ENCODE assay signal across 24 cellular contexts in the genomic region with DNA sequence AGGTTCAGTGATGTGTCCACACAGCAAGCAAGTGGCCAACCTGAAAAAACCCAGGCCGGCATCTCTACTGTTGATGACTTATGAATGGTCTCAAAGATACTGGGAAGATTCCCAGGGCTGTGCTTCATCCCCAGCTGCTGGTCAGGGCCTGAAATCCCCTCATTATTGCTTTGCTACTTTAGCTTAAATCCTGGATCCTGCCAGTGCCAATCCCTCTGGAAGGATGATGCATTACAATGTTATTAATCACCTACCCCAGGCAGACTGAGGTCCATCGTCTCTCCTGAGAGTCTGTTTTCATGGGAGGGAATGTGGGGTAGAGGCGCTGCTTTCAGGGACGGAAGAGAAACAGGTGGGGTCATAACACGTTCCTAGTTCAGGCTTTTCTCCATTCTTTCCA.
A peak's percentile ranks its signal among the peaks of the same experiment; 100 is the strongest.
DNase-seq lines count a peak whose midpoint lies in the region; ATAC-seq and TF ChIP-seq lines count a peak whose summit lies in the region.
"Had no signal": no experiment of that assay in that cellular context is flagged by ENCODE, and none has a peak within 500 bp of the region (broad histone marks: within the 10 kb centered on the region; RNA-seq: fewer than 3 reads in every experiment).

No MANE protein-coding gene starts in this region.

- no peaks in the 10 kb centered on the region for H3K27me3 Mint-ChIP-seq in neural crest cell (ENCODE audit: low read depth)

- no peaks in the 10 kb centered on the region for H3K36me3 Mint-ChIP-seq in neural crest cell (ENCODE audit: low read depth)
- H3K36me3 Mint-ChIP-seq: T-cell had no signal

- peaks cover 46% of the 10 kb centered on the region for H3K4me1 Mint-ChIP-seq in neural crest cell

- intact Hi-C loops in posterior vena cava (cut with DNase I), result no loop called here
- intact Hi-C loops in Right ventricle myocardium superior (cut with DNase I), result no loop called here

- no peak overlapping the region for H3K27ac Mint-ChIP-seq in neural crest cell (ENCODE audit: unreplicated experiment)
- H3K27ac Mint-ChIP-seq: activated naive CD4-positive, alpha-beta T cell treated with anti-CD3 and anti-CD28 coated beads for 36 hours; activated T-helper 1 cell treated with anti-CD3 and anti-CD28 coated beads, Interleukin-12 subunit alpha, Interleukin-12 subunit beta, Interleukin-2, Interleukin-4 antibody, amounts not matched to agents 30 ng/mL and 10 ng/mL and 1 ng/mL, durations not matched to agents 14 hours and 24 hours and 36 hours; T-cell had no signal

- no peak overlapping the region for H3K27ac ChIP-seq in coronary artery
- H3K27ac ChIP-seq: A549; BLaER1 treated with 17β-estradiol and CSF1 and Interleukin-3, amounts not matched to agents 10 nM and 100 nM; gastroesophageal sphincter; left lung; SJSA1; tibial artery had no signal

- DNase-seq in AG09309 (ENCODE audit: low read depth) (peak; percentile 31), LHCN-M2 (ENCODE audit: low read depth) (peak; percentile 21), coronary artery (ENCODE audit: low spot score) (peak; percentile 11), neural crest cell (ENCODE audit: low read depth, low spot score) (no peak), posterior vena cava (ENCODE audit: low spot score) (no peak), Right ventricle myocardium superior (no peak), SKM-1 treated with dmso at 0.1 percent for 144 hours (lab: John Stamatoyannopoulos, UW; ENCODE audit: unreplicated experiment) (no peak), ecto neural progenitor cell (ENCODE audit: low spot score) (no peak)
- DNase-seq: activated CD4-positive, CD25-positive, alpha-beta regulatory T cell; activated naive CD4-positive, alpha-beta T cell treated with anti-CD3 and anti-CD28 coated beads for 36 hours; left lung; mesenchymal stem cell; NCI-H1092 treated with DMSO at 0.1 percent for 48 hours; NCI-H187; NCI-H526 treated with DMSO at 0.1 percent for 48 hours; stimulated activated CD4-positive, alpha-beta T cell treated with anti-CD3 and anti-CD28 coated beads, Interleukin-2, amount 100 ng/mL, for 24 hours had no signal

- TF ChIP-seq CTCF in AG09309 (IDR thresholded peaks at IDR 0.05; ENCODE audit: control insufficient read depth, insufficient read depth, low read depth, low read length, missing control alignments), result no peak
- no peak for TF ChIP-seq CTCF in coronary artery (IDR thresholded peaks at IDR 0.05)
- no peak for TF ChIP-seq CTCF in neural crest cell (conservative IDR thresholded peaks at IDR 0.05)

- H3K4me3 ChIP-seq in AG09309 (ENCODE audit: control insufficient read depth, low read depth, low read length) (no peak overlapping the region), coronary artery (no peak overlapping the region)
- H3K4me3 ChIP-seq: A549; BLaER1 treated with 17β-estradiol and CSF1 and Interleukin-3, amounts not matched to agents 10 nM and 100 nM; gastroesophageal sphincter; left lung; SJSA1; tibial artery had no signal

- peak overlapping the region; percentile 27 for H3K4me3 Mint-ChIP-seq in neural crest cell
- H3K4me3 Mint-ChIP-seq: activated naive CD4-positive, alpha-beta T cell treated with anti-CD3 and anti-CD28 coated beads for 36 hours; activated T-helper 1 cell treated with anti-CD3 and anti-CD28 coated beads, Interleukin-12 subunit alpha, Interleukin-12 subunit beta, Interleukin-2, Interleukin-4 antibody, amounts not matched to agents 30 ng/mL and 10 ng/mL and 1 ng/mL, durations not matched to agents 14 hours and 24 hours and 36 hours had no signal

- H3K9me3 Mint-ChIP-seq in neural crest cell, result no peaks in the 10 kb centered on the region
- H3K9me3 Mint-ChIP-seq: activated naive CD4-positive, alpha-beta T cell treated with anti-CD3 and anti-CD28 coated beads for 36 hours; activated T-helper 1 cell treated with anti-CD3 and anti-CD28 coated beads, Interleukin-12 subunit alpha, Interleukin-12 subunit beta, Interleukin-2, Interleukin-4 antibody, amounts not matched to agents 30 ng/mL and 10 ng/mL and 1 ng/mL, durations not matched to agents 14 hours and 24 hours and 36 hours; T-cell had no signal

- no peak for ATAC-seq in Right ventricle myocardium superior (ENCODE audit: poor library complexity)
- ATAC-seq: A549, esophagus mucosa, gastroesophageal sphincter, left lung, T-cell had no signal

Comparison
In these comparisons a context has a peak if more than half of its experiments do, and no peak if none do; other contexts are left out.
1. DNase-seq: peak in AG09309 (single experiment), LHCN-M2 (single experiment) and coronary artery (single experiment); none in neural crest cell (single experiment), posterior vena cava (single experiment), Right ventricle myocardium superior (single experiment), SKM-1 treated with dmso at 0.1 percent for 144 hours (single experiment) and ecto neural progenitor cell (single experiment).